8 cellular contexts compared by ENCODE assay signal in the genomic region with DNA sequence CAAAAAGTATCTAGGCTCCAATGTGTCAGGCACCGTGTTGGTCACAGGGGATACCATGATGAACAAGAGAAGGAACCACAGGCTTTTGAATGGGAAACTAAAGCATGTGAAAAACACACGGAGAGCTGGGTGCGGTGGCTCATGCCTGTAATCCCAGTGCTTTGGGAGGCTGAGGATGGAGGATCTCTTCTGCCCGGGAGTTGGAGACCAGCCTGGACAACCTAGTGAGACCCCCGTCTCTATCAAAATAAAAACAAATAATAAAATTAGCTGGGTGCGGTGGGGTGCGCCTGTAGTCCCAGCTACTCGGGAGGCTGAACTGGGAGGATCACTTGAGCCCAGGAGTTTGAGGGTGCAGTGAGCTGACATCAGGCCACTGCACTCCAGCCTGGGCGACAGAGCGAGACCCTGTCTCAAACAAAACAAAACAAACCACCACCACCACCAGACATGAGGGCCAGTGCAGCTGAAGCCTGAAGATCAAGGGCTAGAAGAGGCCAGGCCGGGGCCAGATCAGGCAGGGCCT. TPM values are rescaled to one million over a fixed set of nuclear protein-coding genes. Genes with fewer than 3 reads are reported as not detected.
A peak's percentile ranks its signal among the peaks of the same experiment; 100 is the strongest.
DNase-seq lines count a peak whose midpoint lies in the region; ATAC-seq and TF ChIP-seq lines count a peak whose summit lies in the region.

No MANE protein-coding gene starts in this region.

- TF ChIP-seq CTCF in colonic mucosa (IDR thresholded peaks at IDR 0.05) (no peak), nephron (IDR thresholded peaks at IDR 0.05; ENCODE audit: unreplicated experiment in 3 of 3) (no peak)

- peaks cover 18% of the 10 kb centered on the region for H3K4me1 Mint-ChIP-seq in nephron

- H3K4me1 ChIP-seq in BLaER1 treated with 17β-estradiol and CSF1 and Interleukin-3, amounts not matched to agents 10 nM and 100 nM: peaks cover 24 to 46% (median 37%) of the 10 kb centered on the region in 10 experiments
- H3K4me1 ChIP-seq in colonic mucosa: peaks cover 3% of the 10 kb centered on the region

- H3K27me3 ChIP-seq in BLaER1 treated with 17β-estradiol and CSF1 and Interleukin-3, amounts not matched to agents 10 nM and 100 nM: peaks cover 0 to 7% (median 4%) of the 10 kb centered on the region in 11 experiments; a peak in 9 of 22 replicates
- H3K27me3 ChIP-seq in colonic mucosa: no peaks in the 10 kb centered on the region

- peaks cover 0 to 25% (median 19%) of the 10 kb centered on the region in 11 experiments; a peak in 19 of 22 replicates for H4K20me1 ChIP-seq in BLaER1 treated with 17β-estradiol and CSF1 and Interleukin-3, amounts not matched to agents 10 nM and 100 nM

- peak overlapping the region; percentile 59 to 93 (median 87); a peak in 21 of 22 replicates for H3K27ac ChIP-seq in BLaER1 treated with 17β-estradiol and CSF1 and Interleukin-3, amounts not matched to agents 10 nM and 100 nM
- H3K27ac ChIP-seq in colonic mucosa: peak overlapping the region; percentile 75

- peak overlapping the region; percentile 68 to 96 (median 88) for H3K4me3 ChIP-seq in BLaER1 treated with 17β-estradiol and CSF1 and Interleukin-3, amounts not matched to agents 10 nM and 100 nM
- H3K4me3 ChIP-seq in Jurkat, Clone E6-1 (ENCODE audit: low read length): peak overlapping the region; percentile 95
- H3K4me3 ChIP-seq in colonic mucosa: peak overlapping the region; percentile 66

- H3K9me3 ChIP-seq in BLaER1 treated with 17β-estradiol and CSF1 and Interleukin-3, amounts not matched to agents 10 nM and 100 nM (replicated peaks in 1 of 11): no peaks in the 10 kb centered on the region
- no peaks in the 10 kb centered on the region for H3K9me3 ChIP-seq in colonic mucosa

- no peaks in the 10 kb centered on the region for H3K9me3 Mint-ChIP-seq in nephron

- no peaks in the 10 kb centered on the region for H3K27me3 Mint-ChIP-seq in nephron (ENCODE audit: low read depth)

- peak overlapping the region; percentile 86 to 97 (median 94) for H3K4me2 ChIP-seq in BLaER1 treated with 17β-estradiol and CSF1 and Interleukin-3, amounts not matched to agents 10 nM and 100 nM

- intact Hi-C loops in colonic mucosa (cut with DNase I): no loop called here

- no peak for DNase-seq in Jurkat, Clone E6-1 (ENCODE audit: low read depth, low spot score)
- DNase-seq in colonic mucosa (no peak), NCI-H1694 treated with DMSO at 0.1 percent for 48 hours (lab: John Stamatoyannopoulos, UW) (no peak), SW480 (ENCODE audit: low spot score) (no peak)
- no peak for DNase-seq in stimulated activated CD8-positive, alpha-beta memory T cell treated with anti-CD3 and anti-CD28 coated beads, Interleukin-4, amount 100 ng/mL, for 48 hours

- peak overlapping the region; percentile 92 to 98 (median 96) for H3K27ac Mint-ChIP-seq in nephron

- H3K36me3 Mint-ChIP-seq in nephron (ENCODE audit: low read depth): peaks cover 22% of the 10 kb centered on the region

- peak overlapping the region; percentile 90 to 97 (median 96) for H3K4me3 Mint-ChIP-seq in nephron

- ATAC-seq in HG03378 (IDR thresholded peaks at IDR 0.05; ENCODE audit: unreplicated experiment): no peak

- H3K9ac ChIP-seq in BLaER1 treated with 17β-estradiol and CSF1 and Interleukin-3, amounts not matched to agents 10 nM and 100 nM: peak overlapping the region; percentile 83 to 97 (median 91)
- H3K9ac ChIP-seq in colonic mucosa (ENCODE audit: low read depth in 2 of 2, low read length in 2 of 2): peak overlapping the region; percentile 93 to 97

- H3K36me3 ChIP-seq in BLaER1 treated with 17β-estradiol and CSF1 and Interleukin-3, amounts not matched to agents 10 nM and 100 nM: peaks cover 27 to 33% (median 32%) of the 10 kb centered on the region in 11 experiments
- H3K36me3 ChIP-seq in colonic mucosa: peaks cover 6% of the 10 kb centered on the region

RNA-seq across cellular contexts. Expression of a gene that starts 0.6 kb away (rescaled TPM):
- 322 TPM for polyA plus RNA-seq in Jurkat, Clone E6-1 (2012; ENCODE audit: insufficient read depth, insufficient read length)
- 100 to 1,000 TPM in 1 of 2 donors, 10 to 100 TPM in 1; 67.3 to 110 TPM for total RNA-seq in colonic mucosa

RNA-seq across cellular contexts. Expression of a gene that starts 6.6 kb away (rescaled TPM):
- 27.7 TPM for polyA plus RNA-seq in Jurkat, Clone E6-1 (2012; ENCODE audit: insufficient read depth, insufficient read length)
- 10 to 100 TPM; 30.1 to 31.9 TPM for total RNA-seq in colonic mucosa

RNA-seq across cellular contexts. Expression of a gene that starts 13.0 kb away (rescaled TPM):
- polyA plus RNA-seq in Jurkat, Clone E6-1 (2012; ENCODE audit: insufficient read depth, insufficient read length): 476 TPM
- total RNA-seq in colonic mucosa: 100 to 1,000 TPM in 1 of 2 donors, 10 to 100 TPM in 1; 68.1 to 241 TPM

RNA-seq across cellular contexts. Expression of a gene that starts 13.3 kb away (rescaled TPM):
- polyA plus RNA-seq in Jurkat, Clone E6-1 (2012; ENCODE audit: insufficient read depth, insufficient read length): 35.9 TPM
- 10 to 100 TPM; 17.8 to 23.6 TPM for total RNA-seq in colonic mucosa

RNA-seq across cellular contexts. Expression of a gene that starts 31.0 kb away (rescaled TPM):
- 94.9 TPM for polyA plus RNA-seq in Jurkat, Clone E6-1 (2012; ENCODE audit: insufficient read depth, insufficient read length)
- total RNA-seq in colonic mucosa: 10 to 100 TPM; 28.7 to 67.3 TPM
